19 cellular contexts compared by ENCODE assay signal in genomic region chr5:96142184-96142781, GRCh38.
"Had no signal": no experiment of that assay in that cellular context is flagged by ENCODE, and none has a peak within 500 bp of the region (broad histone marks: within the 10 kb centered on the region; RNA-seq: fewer than 3 reads in every experiment).

No MANE protein-coding gene starts in this region.

- DNase-seq: activated CD4-positive, alpha-beta T cell treated with anti-CD3 and anti-CD28 coated beads, Interleukin-2, amount 10 ng/mL, durations not matched to agents 7 days and 5 days; activated CD8-positive, alpha-beta memory T cell treated with anti-CD3 and anti-CD28 coated beads for 24 hours; activated CD8-positive, alpha-beta memory T cell treated with anti-CD3 and anti-CD28 coated beads, Interleukin-2, amount 50 U/mL, for 4 hours; activated T-cell treated with anti-CD3 and anti-CD28 coated beads, Interleukin-2, amount 50 U/mL, for 24 hours; central memory CD4-positive, alpha-beta T cell; effector memory CD4-positive, alpha-beta T cell; heart right ventricle; left lung; naive thymus-derived CD8-positive, alpha-beta T cell; sigmoid colon; spleen; stimulated activated CD4-positive, alpha-beta T cell treated with anti-CD3 and anti-CD28 coated beads, Interleukin-4, amount 100 ng/mL, for 1 hour; stimulated activated naive CD4-positive, alpha-beta T cell; upper lobe of left lung had no signal

- H3K27ac ChIP-seq: esophagus muscularis mucosa, heart right ventricle, left lung, neural progenitor cell, spleen, thoracic aorta, upper lobe of left lung had no signal

- ATAC-seq: activated CD4-positive, CD25-positive, alpha-beta regulatory T cell treated with anti-CD3 and anti-CD28 coated beads, Interleukin-2, amount 50 U/mL, for 24 hours; activated T-helper 17 cell treated with anti-CD3 and anti-CD28 coated beads, Interleukin-2, amount 50 U/mL, for 72 hours; heart right ventricle; naive thymus-derived CD8-positive, alpha-beta T cell had no signal
